8 cellular contexts compared by ENCODE assay signal in genomic region chr2:65432227-65433190, GRCh38. TPM values are rescaled to one million over a fixed set of nuclear protein-coding genes. Genes with fewer than 3 reads are reported as not detected.
DNase-seq lines count a peak whose midpoint lies in the region; ATAC-seq and TF ChIP-seq lines count a peak whose summit lies in the region.

Gene SPRED2, minus strand, starts transcription at chr2:65432599. Its CDS starts 612 bp downstream, at chr2:65431987.

- H3K27ac ChIP-seq in HEK293 (ENCODE audit: extremely low read depth, low read depth, low read length) (peak within 1 kb of the TSS; percentile 95), adipose tissue (ENCODE audit: low read depth, low read length) (peak within 1 kb of the TSS; percentile 60), ovary (peak within 1 kb of the TSS; percentile 89 to 91)

- H3K9me3 Mint-ChIP-seq in type B pancreatic cell: no peaks in the 10 kb centered on the region

- H3K4me1 Mint-ChIP-seq in type B pancreatic cell (ENCODE audit: unreplicated experiment): peaks cover 26% of the 10 kb centered on the region

- CTCF ChIA-PET in HEK293 (lab: Yijun Ruan, JAX): no interaction called here

- H3K27ac Mint-ChIP-seq in type B pancreatic cell: peak within 1 kb of the TSS; percentile 94

- 0 out of 2 replicates have a peak, but pooled peaks have one; percentile 25 for TF ChIP-seq CTCF in HEK293 (tag by site-specific recombination; IDR thresholded peaks at IDR 0.05)
- peak in 2 of 3 donors; percentile 14 to 17 for TF ChIP-seq CTCF in ovary (IDR thresholded peaks at IDR 0.05)
- peak; percentile 22 for TF ChIP-seq CTCF in type B pancreatic cell (conservative IDR thresholded peaks at IDR 0.05)

- WGBS in adipose tissue, 3 donors: 1% methylated on average over 47 to 68 of the region's 68 CpGs
- WGBS in ovary, 3 donors: 1% methylated on average over 60 to 68 of the region's 68 CpGs

- POLR2A ChIA-PET in HEK293 (lab: Yijun Ruan, JAX): interaction anchor here (0.7 to 2.6 kb wide), 4 partner anchors 11 to 136 kb away, joined by 3 to 14 read pairs (median 4); no protein-coding TSS in a partner anchor

- no peaks in the 10 kb centered on the region for H3K36me3 Mint-ChIP-seq in type B pancreatic cell

- intact Hi-C loops in Right ventricle myocardium superior (cut with DNase I) (loop anchor here (5.0 kb wide), 1 partner anchor 120 kb away; no protein-coding TSS in a partner anchor), ovary (cut with DNase I) (loop anchor here in 3 of 4 donors (10.0 kb wide), 2 partner anchors 128 to 168 kb away; no protein-coding TSS in a partner anchor)

- ATAC-seq in Right ventricle myocardium superior (ENCODE audit: poor library complexity): peak; percentile 68

- H3K4me1 ChIP-seq in HEK293 (ENCODE audit: control insufficient read depth, insufficient read depth, low read length) (peaks cover 17% of the 10 kb centered on the region), ovary (ENCODE audit: insufficient read depth) (peaks cover 4% of the 10 kb centered on the region)

- DNase-seq in Daoy (ENCODE audit: low read depth) (peak; percentile 95), NCI-H1105 (lab: John Stamatoyannopoulos, UW) (peak; percentile 80), SKM-1 treated with dmso at 0.1 percent for 144 hours (lab: John Stamatoyannopoulos, UW; ENCODE audit: unreplicated experiment) (peak; percentile 97), Right ventricle myocardium superior (peak; percentile 96), ovary (peak; percentile 93 to 97 (median 94)), type B pancreatic cell (ENCODE audit: extremely low spot score, unreplicated experiment) (peak; percentile 92)

- H3K9me3 ChIP-seq in HEK293 (ENCODE audit: control insufficient read depth, insufficient read depth, low read depth, low read length) (no peaks in the 10 kb centered on the region), ovary (no peaks in the 10 kb centered on the region)

- H3K4me3 ChIP-seq in HEK293 (ENCODE audit: low read depth, low read length) (peak within 1 kb of the TSS; percentile 83), ovary (peak within 1 kb of the TSS; percentile 93)

- H3K27me3 ChIP-seq in ovary: no peaks in the 10 kb centered on the region

- peak within 1 kb of the TSS; percentile 95 for H3K4me3 Mint-ChIP-seq in type B pancreatic cell

- peak; percentile 81 for TF ChIP-seq POLR2A in ovary (IDR thresholded peaks at IDR 0.05)

- no peaks in the 10 kb centered on the region for H3K36me3 ChIP-seq in HEK293 (ENCODE audit: control insufficient read depth in 2 of 2, insufficient read depth in 1 of 2, low read length in 2 of 2)
- no peaks in the 10 kb centered on the region for H3K36me3 ChIP-seq in ovary

- TF ChIP-seq EP300 in ovary (IDR thresholded peaks at IDR 0.05): no peak

- H3K27me3 Mint-ChIP-seq in type B pancreatic cell: no peaks in the 10 kb centered on the region

TF ChIP-seq in HEK293, 187 proteins besides CTCF, POLR2A, EP300 and RAD21 (continues in another document):
- no peak for TF ChIP-seq ZNF148 (tag by site-specific recombination; IDR thresholded peaks at IDR 0.05; ENCODE audit: borderline replicate concordance)
- no peak for TF ChIP-seq ZNF302 (tag by site-specific recombination; IDR thresholded peaks at IDR 0.05; ENCODE audit: low read depth)
- peak; percentile 73; the same call in 1 of the 2 replicates for TF ChIP-seq ZSCAN23 (tag by site-specific recombination; IDR thresholded peaks at IDR 0.05)
- peak; percentile 99 for TF ChIP-seq ZEB2 (tag by site-specific recombination; IDR thresholded peaks at IDR 0.05)
- peak; percentile 37; the same call in 1 of the 2 replicates for TF ChIP-seq ZNF2 (tag by site-specific recombination; IDR thresholded peaks at IDR 0.05)
- peak; percentile 90 for TF ChIP-seq ZBTB17 (tag by site-specific recombination; IDR thresholded peaks at IDR 0.05)
- TF ChIP-seq ZNF645 (tag by site-specific recombination; IDR thresholded peaks at IDR 0.05): no peak
- no peak for TF ChIP-seq PRDM1 (tag by site-specific recombination; IDR thresholded peaks at IDR 0.05)
- TF ChIP-seq KLF7 (tag by site-specific recombination; IDR thresholded peaks at IDR 0.05; ENCODE audit: borderline replicate concordance): peak; percentile 71; the same call in 1 of the 2 replicates
- TF ChIP-seq ZNF530 (tag by site-specific recombination; IDR thresholded peaks at IDR 0.05; ENCODE audit: low read depth): no peak
- no peak; the same call in 1 of the 2 replicates for TF ChIP-seq ZSCAN4 (tag by site-specific recombination; IDR thresholded peaks at IDR 0.05)
- peak; percentile 88 for TF ChIP-seq ZNF324 (tag by site-specific recombination; IDR thresholded peaks at IDR 0.05)
- TF ChIP-seq PATZ1 (tag by site-specific recombination; IDR thresholded peaks at IDR 0.05): peak; percentile 95
- no peak for TF ChIP-seq HOXC10 (CRISPR knock-in tag; IDR thresholded peaks at IDR 0.05)
- peak; percentile 67 for TF ChIP-seq ZBTB21 (tag by site-specific recombination; IDR thresholded peaks at IDR 0.05)
- TF ChIP-seq ZNF48 (tag by site-specific recombination; IDR thresholded peaks at IDR 0.05): no peak
- no peak for TF ChIP-seq ZNF521 (tag by site-specific recombination; IDR thresholded peaks at IDR 0.05)
- TF ChIP-seq GLI2 (tag by site-specific recombination; IDR thresholded peaks at IDR 0.05; ENCODE audit: borderline replicate concordance, low read depth): no peak
- TF ChIP-seq MEIS1 (CRISPR knock-in tag; IDR thresholded peaks at IDR 0.05; ENCODE audit: borderline replicate concordance): no peak
- TF ChIP-seq ZSCAN30 (tag by site-specific recombination; IDR thresholded peaks at IDR 0.05): peak; percentile 85; the same call in 1 of the 2 replicates
- 0 out of 2 replicates have a peak, but pooled peaks have one; percentile 30 for TF ChIP-seq ZFP37 (tag by site-specific recombination; IDR thresholded peaks at IDR 0.05)
- TF ChIP-seq ZNF610 (tag by site-specific recombination; IDR thresholded peaks at IDR 0.05; ENCODE audit: borderline replicate concordance): peak; percentile 73; the same call in 1 of the 2 replicates
- no peak for TF ChIP-seq ZNF223 (tag by site-specific recombination; IDR thresholded peaks at IDR 0.05)
- peak; percentile 64; the same call in 1 of the 2 replicates for TF ChIP-seq ZNF501 (tag by site-specific recombination; IDR thresholded peaks at IDR 0.05)

RNA-seq across cellular contexts. Expression of gene SPRED2, which starts in this region (rescaled TPM):
- 5.4 and 6.9 TPM in 2 replicates for total RNA-seq in Daoy (2014; rRNA removed; shearing (Covaris generic))
- polyA plus RNA-seq in adipose tissue (10 to 100 TPM in 2 of 3 donors, 1 to 10 TPM in 1; 8.0 to 21.1 (median 20.8) TPM), ovary (10 to 100 TPM; 13.9 to 32.0 TPM)
- total RNA-seq in Right ventricle myocardium superior (14.9 TPM), ovary (10 to 100 TPM; 13.1 to 32.9 (median 17.6) TPM), type B pancreatic cell (ENCODE audit: low replicate concordance) (38.9 and 43.0 TPM in 2 replicates)

Comparison
In these comparisons a context has a peak if more than half of its experiments do, and no peak if none do; other contexts are left out.
1. Peak in every context shown above with its lines: DNase-seq, ATAC-seq, H3K4me3 ChIP-seq and H3K27ac ChIP-seq.